Comparison of ENCODE assay signal across 9 cellular contexts in genomic region chr14:67934087-67934486, GRCh38.
DNase-seq lines count a peak whose midpoint lies in the region; ATAC-seq and TF ChIP-seq lines count a peak whose summit lies in the region.
"Had no signal": no experiment of that assay in that cellular context is flagged by ENCODE, and none has a peak within 500 bp of the region (broad histone marks: within the 10 kb centered on the region; RNA-seq: fewer than 3 reads in every experiment).

No MANE protein-coding gene starts in this region.

- H3K27ac ChIP-seq in OCI-LY1 (ENCODE audit: low read depth, low read length, poor library complexity, severe bottlenecking) (no peak overlapping the region), thyroid gland (no peak overlapping the region)

- no peaks in the 10 kb centered on the region for H3K4me1 ChIP-seq in OCI-LY1 (ENCODE audit: insufficient read depth, low read length, severe bottlenecking)
- peaks cover 0 to 3% of the 10 kb centered on the region in 2 donors for H3K4me1 ChIP-seq in thyroid gland

- intact Hi-C loops in thyroid gland (cut with DNase I), result no loop called here

- no peaks in the 10 kb centered on the region for H3K27me3 Mint-ChIP-seq in chondrocyte (ENCODE audit: low read depth)

- TF ChIP-seq RAD21 in Ishikawa (IDR thresholded peaks at IDR 0.05; ENCODE audit: low read depth), result peak; percentile 72

- no peaks in the 10 kb centered on the region for H3K9me2 ChIP-seq in OCI-LY1 (ENCODE audit: low read depth, low read length)

- H2AFZ ChIP-seq in OCI-LY1 (ENCODE audit: low read length), result no peak overlapping the region

- H3K9ac ChIP-seq in OCI-LY1 (ENCODE audit: low read length), result no peak overlapping the region

- H3K27me3 ChIP-seq in OCI-LY1 (ENCODE audit: insufficient read depth, low read length) (no peaks in the 10 kb centered on the region), thyroid gland (no peaks in the 10 kb centered on the region)

- peaks cover 16% of the 10 kb centered on the region for H3K4me1 Mint-ChIP-seq in chondrocyte (ENCODE audit: low read depth)

- 0 out of 2 replicates have a peak, but pooled peaks cover 2% of the 10 kb centered on the region for H3K9me3 ChIP-seq in OCI-LY1 (ENCODE audit: low read length)
- no peaks in the 10 kb centered on the region for H3K9me3 ChIP-seq in thyroid gland

- H3K36me3 ChIP-seq in OCI-LY1 (ENCODE audit: insufficient read depth, low read length), result no peaks in the 10 kb centered on the region
- H3K36me3 ChIP-seq in thyroid gland, result no peaks in the 10 kb centered on the region

- H3K9me3 Mint-ChIP-seq in chondrocyte (ENCODE audit: low read depth), result peaks cover 15% of the 10 kb centered on the region

- peaks cover 4% of the 10 kb centered on the region for H3K36me3 Mint-ChIP-seq in chondrocyte (ENCODE audit: low read depth)

- H3K4me3 ChIP-seq in OCI-LY1 (ENCODE audit: low read depth, low read length, poor library complexity, severe bottlenecking), result no peak overlapping the region
- no peak overlapping the region for H3K4me3 ChIP-seq in thyroid gland (replicated peaks in 1 of 3)

- no peaks in the 10 kb centered on the region for H4K20me1 ChIP-seq in OCI-LY1 (ENCODE audit: insufficient read depth, low read length)

- TF ChIP-seq POLR2A in thyroid gland (IDR thresholded peaks at IDR 0.05), result no peak

- no peaks in the 10 kb centered on the region for H3F3A ChIP-seq in OCI-LY1 (ENCODE audit: insufficient read depth, low read length)

- H3K4me3 Mint-ChIP-seq in chondrocyte (ENCODE audit: unreplicated experiment), result no peak overlapping the region
- H3K4me3 Mint-ChIP-seq: CD8-positive, alpha-beta memory T cell had no signal

- H3K79me2 ChIP-seq in OCI-LY1 (ENCODE audit: insufficient read depth, low read length), result no peaks in the 10 kb centered on the region; the same call in 1 of the 2 replicates

- H3K27ac Mint-ChIP-seq in chondrocyte (ENCODE audit: unreplicated experiment), result no peak overlapping the region

- TF ChIP-seq CTCF in OCI-LY1 (IDR thresholded peaks at IDR 0.05; ENCODE audit: low read length) (peak; percentile 90), chondrocyte (IDR thresholded peaks at IDR 0.05) (peak; percentile 92), thyroid gland (IDR thresholded peaks at IDR 0.05) (peak; percentile 47 to 96 (median 78))

- H3K4me2 ChIP-seq in OCI-LY1 (ENCODE audit: low read length), result no peak overlapping the region

- peak; percentile 99 for ATAC-seq in left lobe of liver

- no peak for TF ChIP-seq EP300 in Ishikawa (IDR thresholded peaks at IDR 0.05; ENCODE audit: borderline replicate concordance)

- WGBS in thyroid gland, 2 donors, result 49 to 54% methylated on average over 1 of the region's 1 CpG

- peak; percentile 85 for DNase-seq in SIG-M5 treated with dmso at 0.1 percent for 504 hours (lab: John Stamatoyannopoulos, UW; ENCODE audit: unreplicated experiment)
- no peak for DNase-seq in SIG-M5 (lab: John Stamatoyannopoulos, UW)
- no peak for DNase-seq in chondrocyte (ENCODE audit: low spot score)
- no peak for DNase-seq in left lobe of liver (ENCODE audit: low spot score)
- peak; percentile 24 to 28 for DNase-seq in thyroid gland
- DNase-seq in activated effector memory CD4-positive, alpha-beta T cell treated with anti-CD3 and anti-CD28 coated beads, Interleukin-2, amount 50 U/mL, for 16 hours, result no peak

TF ChIP-seq in Ishikawa, 13 proteins besides CTCF, POLR2A, EP300 and RAD21:
- TF ChIP-seq ZBTB7A (IDR thresholded peaks at IDR 0.05; ENCODE audit: low read depth) (no peak), YY1 (IDR thresholded peaks at IDR 0.05; ENCODE audit: low read depth) (no peak), EGR1 (IDR thresholded peaks at IDR 0.05) (no peak), USF1 (IDR thresholded peaks at IDR 0.05) (no peak), FOXM1 (IDR thresholded peaks at IDR 0.05; ENCODE audit: borderline replicate concordance, low read depth) (no peak), REST (IDR thresholded peaks at IDR 0.05; ENCODE audit: low read depth) (no peak), MAX (IDR thresholded peaks at IDR 0.05) (no peak), TEAD4 (IDR thresholded peaks at IDR 0.05) (no peak), TAF1 (IDR thresholded peaks at IDR 0.05; ENCODE audit: low read depth) (no peak), NFIC (IDR thresholded peaks at IDR 0.05) (no peak), CREB1 (IDR thresholded peaks at IDR 0.05; ENCODE audit: low read depth) (no peak)

Comparison
In these comparisons a context has a peak if more than half of its experiments do, and no peak if none do; other contexts are left out.
1. DNase-seq: peak in SIG-M5 treated with dmso at 0.1 percent for 504 hours (single experiment) and thyroid gland (2 of 2); none in SIG-M5 (single experiment), chondrocyte (single experiment), left lobe of liver (single experiment) and activated effector memory CD4-positive, alpha-beta T cell treated with anti-CD3 and anti-CD28 coated beads, Interleukin-2, amount 50 U/mL, for 16 hours (single experiment).
2. Peak in every context shown above with its lines, with median percentiles within 50 percentile points of each other: CTCF ChIP-seq.